In the genomic region with DNA sequence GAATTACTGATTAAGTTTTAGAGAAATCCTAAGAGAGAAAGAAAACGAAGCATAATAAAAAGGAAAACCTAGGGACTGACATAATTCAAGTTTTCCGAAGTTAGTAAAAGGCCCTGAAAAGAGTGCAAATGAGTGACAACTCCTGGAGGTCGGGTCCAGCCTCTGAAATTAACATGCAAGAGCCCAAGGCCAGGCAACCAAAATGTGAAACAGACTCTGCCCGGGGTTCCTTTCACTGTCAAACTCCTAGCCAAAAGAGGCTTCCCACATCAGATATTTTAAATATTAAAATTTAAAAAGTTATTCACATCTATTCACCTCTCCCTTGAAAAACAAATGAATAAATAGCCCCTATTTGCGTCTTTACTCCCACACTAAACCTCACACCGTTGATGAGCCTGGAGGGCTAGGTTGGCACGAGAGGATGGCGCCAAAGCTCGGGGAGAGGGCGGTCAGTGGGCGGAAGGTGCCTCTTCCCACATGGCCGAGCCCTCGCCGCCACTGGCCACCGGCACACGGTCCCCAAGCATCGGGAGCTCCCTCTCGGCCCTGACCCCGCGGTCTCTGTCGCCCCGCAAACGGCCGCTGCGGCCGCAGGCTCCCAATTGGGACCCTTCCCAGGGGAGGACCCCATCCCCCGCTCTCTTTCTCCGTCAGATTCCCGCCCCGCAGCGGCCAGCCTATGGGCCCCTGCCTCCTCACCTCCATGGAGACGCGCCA, we compare ENCODE assay signal across 8 cellular contexts. TPM values are rescaled to one million over a fixed set of nuclear protein-coding genes. Genes with fewer than 3 reads are reported as not detected.
DNase-seq lines count a peak whose midpoint lies in the region; ATAC-seq lines count a peak whose summit lies in the region.

No MANE protein-coding gene starts in this region.

- H3K27ac Mint-ChIP-seq in activated naive CD8-positive, alpha-beta T cell treated with anti-CD3 and anti-CD28 coated beads for 36 hours: peak overlapping the region; percentile 79

- H3K36me3 Mint-ChIP-seq in activated naive CD8-positive, alpha-beta T cell treated with anti-CD3 and anti-CD28 coated beads for 36 hours: peaks cover 26% of the 10 kb centered on the region

- H3K36me3 ChIP-seq in iPS DF 6.9 (ENCODE audit: control insufficient read depth, insufficient read depth, low read length): no peaks in the 10 kb centered on the region

- peaks cover 4% of the 10 kb centered on the region for H3K27me3 Mint-ChIP-seq in activated naive CD8-positive, alpha-beta T cell treated with anti-CD3 and anti-CD28 coated beads for 36 hours

- H3K4me3 ChIP-seq in iPS DF 6.9 (ENCODE audit: low read length) (peak overlapping the region; percentile 94), skin epidermis (peak overlapping the region; percentile 94 to 99 (median 97))

- H3K4me1 Mint-ChIP-seq in activated naive CD8-positive, alpha-beta T cell treated with anti-CD3 and anti-CD28 coated beads for 36 hours: peaks cover 25% of the 10 kb centered on the region

- H3K4me1 ChIP-seq in iPS DF 6.9 (ENCODE audit: control insufficient read depth, insufficient read depth, low read length): no peaks in the 10 kb centered on the region; the same call in 1 of the 2 replicates

- no peaks in the 10 kb centered on the region for H3K27me3 ChIP-seq in iPS DF 6.9 (ENCODE audit: control insufficient read depth, insufficient read depth, low read length)

- DNase-seq in NOMO-1 (lab: John Stamatoyannopoulos, UW; ENCODE audit: unreplicated experiment in 2 of 2) (peak; percentile 25 to 51), NOMO-1 treated with DMSO at 0.1 percent for 48 hours (lab: John Stamatoyannopoulos, UW; ENCODE audit: unreplicated experiment) (no peak), KBM-7 (peak; percentile 37), iPS DF 6.9 (ENCODE audit: low read depth, low spot score) (no peak), NCI-H526 treated with DMSO at 0.1 percent for 48 hours (lab: John Stamatoyannopoulos, UW) (no peak)
- DNase-seq in activated naive CD8-positive, alpha-beta T cell treated with anti-CD3 and anti-CD28 coated beads for 36 hours: peak; percentile 44

- no CpG with 5 or more reads among the region's 33 CpGs for WGBS in iPS DF 6.9 (ENCODE audit: insufficient coverage, insufficient read length)

- H3K9me3 Mint-ChIP-seq in activated naive CD8-positive, alpha-beta T cell treated with anti-CD3 and anti-CD28 coated beads for 36 hours: peaks cover 2% of the 10 kb centered on the region

- no peaks in the 10 kb centered on the region for H3K9me3 ChIP-seq in iPS DF 6.9 (ENCODE audit: control insufficient read depth, insufficient read depth, low read length)

- peak overlapping the region; percentile 94 for H3K4me3 Mint-ChIP-seq in activated naive CD8-positive, alpha-beta T cell treated with anti-CD3 and anti-CD28 coated beads for 36 hours

- ATAC-seq in GM21737 (IDR thresholded peaks at IDR 0.05; ENCODE audit: unreplicated experiment): peak; percentile 21

- H3K27ac ChIP-seq in iPS DF 6.9 (ENCODE audit: low read length) (no peak overlapping the region), skin epidermis (peak overlapping the region; percentile 70 to 96 (median 90))

- in situ Hi-C loops in KBM-7 (cut with MboI; ENCODE audit: low pct_unique_long_range_greater_than_20kb, low sequenced_read_pairs): no loop called here

RNA-seq across cellular contexts. Expression of gene PPM1G, which starts 0.6 kb away (rescaled TPM):
- total RNA-seq in activated naive CD8-positive, alpha-beta T cell treated with anti-CD3 and anti-CD28 coated beads for 36 hours: 100 to 1,000 TPM; 172 to 176 TPM

RNA-seq across cellular contexts. Expression of gene NRBP1, which starts 19.7 kb away (rescaled TPM):
- 10 to 100 TPM; 57.0 to 62.5 TPM for total RNA-seq in activated naive CD8-positive, alpha-beta T cell treated with anti-CD3 and anti-CD28 coated beads for 36 hours

RNA-seq across cellular contexts. Expression of gene ZNF513, which starts 28.2 kb away (rescaled TPM):
- total RNA-seq in activated naive CD8-positive, alpha-beta T cell treated with anti-CD3 and anti-CD28 coated beads for 36 hours: 1 to 10 TPM; 8.3 to 9.9 TPM

RNA-seq across cellular contexts. Expression of gene KRTCAP3, which starts 33.4 kb away (rescaled TPM):
- total RNA-seq in activated naive CD8-positive, alpha-beta T cell treated with anti-CD3 and anti-CD28 coated beads for 36 hours: 1 to 10 TPM; 7.4 to 9.9 TPM

RNA-seq across cellular contexts. Expression of gene SNX17, which starts 38.3 kb away (rescaled TPM):
- 10 to 100 TPM; 88.1 to 96.0 TPM for total RNA-seq in activated naive CD8-positive, alpha-beta T cell treated with anti-CD3 and anti-CD28 coated beads for 36 hours

Comparison
In these comparisons a context has a peak if more than half of its experiments do, and no peak if none do; other contexts are left out.
1. DNase-seq: peak in NOMO-1 (2 of 2), KBM-7 (single experiment) and activated naive CD8-positive, alpha-beta T cell treated with anti-CD3 and anti-CD28 coated beads for 36 hours (single experiment); none in NOMO-1 treated with DMSO at 0.1 percent for 48 hours (single experiment), iPS DF 6.9 (single experiment) and NCI-H526 treated with DMSO at 0.1 percent for 48 hours (single experiment).